8 cellular contexts compared by ENCODE assay signal in the genomic region with DNA sequence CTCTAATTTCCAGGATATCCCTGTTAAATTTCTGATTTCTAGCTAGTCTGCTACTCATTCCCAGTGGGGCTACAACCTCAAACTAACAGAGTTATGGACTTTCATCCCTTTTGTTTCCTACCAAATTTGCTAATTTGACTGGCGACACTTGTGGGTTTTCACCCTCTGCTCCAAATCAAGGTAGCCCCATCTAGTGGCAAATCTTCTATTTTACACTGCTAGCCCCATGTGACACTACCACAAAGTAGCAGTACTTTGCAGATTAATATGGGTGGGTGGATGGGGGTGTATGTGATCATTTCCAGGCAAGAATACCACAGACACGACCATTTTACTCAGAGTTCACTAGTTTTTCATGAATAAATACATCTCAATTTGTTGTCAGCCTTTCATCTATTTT.
A peak's percentile ranks its signal among the peaks of the same experiment; 100 is the strongest.
DNase-seq lines count a peak whose midpoint lies in the region; ATAC-seq and TF ChIP-seq lines count a peak whose summit lies in the region.

No MANE protein-coding gene starts in this region.

- H3K9me3 ChIP-seq in left ventricle myocardium inferior (replicated peaks) (peaks cover 8% of the 10 kb centered on the region), heart left ventricle (peaks cover 0 to 14% (median 0%) of the 10 kb centered on the region in 12 donors), gastrocnemius medialis (no peaks in the 10 kb centered on the region), tibial artery (peaks cover 0 to 11% (median 0%) of the 10 kb centered on the region in 3 donors)

- ATAC-seq in heart left ventricle (no peak), HG02610 (IDR thresholded peaks at IDR 0.05; ENCODE audit: unreplicated experiment) (peak; percentile 64), gastrocnemius medialis (no peak)

- H3K4me3 ChIP-seq in left ventricle myocardium inferior (no peak overlapping the region), heart left ventricle (no peak overlapping the region), brain microvascular endothelial cell (ENCODE audit: low read depth, low read length) (no peak overlapping the region), gastrocnemius medialis (no peak overlapping the region), tibial artery (no peak overlapping the region)

- DNase-seq in left ventricle myocardium inferior = no peak
- DNase-seq in heart left ventricle = no peak
- peak; percentile 6 to 19 for DNase-seq in NCI-H446 (lab: John Stamatoyannopoulos, UW)
- DNase-seq in brain microvascular endothelial cell = peak; percentile 9
- DNase-seq in stimulated activated CD4-positive, alpha-beta T cell treated with anti-CD3 and anti-CD28 coated beads, Interleukin-1b, Interleukin-23, amount 100 ng/mL, for 48 hours = peak; percentile 2
- no peak for DNase-seq in gastrocnemius medialis
- no peak for DNase-seq in tibial artery

- H3K27me3 ChIP-seq in left ventricle myocardium inferior (ENCODE audit: low read depth) = no peaks in the 10 kb centered on the region
- H3K27me3 ChIP-seq in heart left ventricle = no peaks in the 10 kb centered on the region
- H3K27me3 ChIP-seq in brain microvascular endothelial cell (replicated peaks) = no peaks in the 10 kb centered on the region
- H3K27me3 ChIP-seq in gastrocnemius medialis = no peaks in the 10 kb centered on the region
- H3K27me3 ChIP-seq in tibial artery = no peaks in the 10 kb centered on the region

- H3K4me1 ChIP-seq in left ventricle myocardium inferior = no peaks in the 10 kb centered on the region
- no peaks in the 10 kb centered on the region for H3K4me1 ChIP-seq in heart left ventricle
- H3K4me1 ChIP-seq in gastrocnemius medialis = no peaks in the 10 kb centered on the region
- H3K4me1 ChIP-seq in tibial artery = no peaks in the 10 kb centered on the region

- in situ Hi-C loops in brain microvascular endothelial cell (cut with HindIII; ENCODE audit: low pct_ligation_motif_present, low sequenced_read_pairs) (no loop called here), gastrocnemius medialis (cut with MboI; ENCODE audit: low sequenced_read_pairs in 4 of 4) (no loop called here)

- H3K27ac ChIP-seq in left ventricle myocardium inferior (replicated peaks) (no peak overlapping the region), heart left ventricle (no peak overlapping the region), brain microvascular endothelial cell (no peak overlapping the region), gastrocnemius medialis (no peak overlapping the region), tibial artery (no peak overlapping the region)

- peak; percentile 18 for TF ChIP-seq CTCF in left ventricle myocardium inferior (IDR thresholded peaks at IDR 0.05; ENCODE audit: borderline replicate concordance)
- peak in 3 of 12 donors; percentile 14 to 29 (median 24) for TF ChIP-seq CTCF in heart left ventricle (IDR thresholded peaks at IDR 0.05)
- peak; percentile 62 for TF ChIP-seq CTCF in brain microvascular endothelial cell (IDR thresholded peaks at IDR 0.05; ENCODE audit: low read depth, low read length, missing control alignments)
- no peak for TF ChIP-seq CTCF in gastrocnemius medialis (IDR thresholded peaks at IDR 0.05 in 4 of 5, conservative IDR thresholded peaks at IDR 0.05 in 1 of 5)
- TF ChIP-seq CTCF in tibial artery (IDR thresholded peaks at IDR 0.05) = no peak

- no peaks in the 10 kb centered on the region for H3K36me3 ChIP-seq in left ventricle myocardium inferior
- no peaks in the 10 kb centered on the region for H3K36me3 ChIP-seq in heart left ventricle
- no peaks in the 10 kb centered on the region for H3K36me3 ChIP-seq in brain microvascular endothelial cell (replicated peaks)
- H3K36me3 ChIP-seq in gastrocnemius medialis = no peaks in the 10 kb centered on the region
- no peaks in the 10 kb centered on the region for H3K36me3 ChIP-seq in tibial artery

- TF ChIP-seq POLR2A in heart left ventricle (IDR thresholded peaks at IDR 0.05) (no peak), gastrocnemius medialis (IDR thresholded peaks at IDR 0.05) (no peak)

- intact Hi-C loops in left ventricle myocardium inferior (cut with micrococcal nuclease) = no loop called here
- intact Hi-C loops in heart left ventricle (cut with DNase I) = loop anchor here in 2 of 10 donors (5.0 to 10.0 kb wide), 2 partner anchors 121 to 374 kb away; no protein-coding TSS in a partner anchor
- intact Hi-C loops in gastrocnemius medialis (cut with DNase I; ENCODE audit: low total_unique reads) = no loop called here
- intact Hi-C loops in tibial artery (cut with DNase I; ENCODE audit: low total_unique reads) = no loop called here

- 7 to 27% (median 15%) methylated on average over 2 of the region's 2 CpGs for WGBS in heart left ventricle, 4 donors

Comparison
In these comparisons a context has a peak if more than half of its experiments do, and no peak if none do; other contexts are left out.
1. DNase-seq: peak in NCI-H446 (2 of 2), brain microvascular endothelial cell (single experiment) and stimulated activated CD4-positive, alpha-beta T cell treated with anti-CD3 and anti-CD28 coated beads, Interleukin-1b, Interleukin-23, amount 100 ng/mL, for 48 hours (single experiment); none in left ventricle myocardium inferior (single experiment), heart left ventricle (0 of 5), gastrocnemius medialis (0 of 2) and tibial artery (0 of 2).
2. CTCF ChIP-seq: peak in left ventricle myocardium inferior (single experiment) and brain microvascular endothelial cell (single experiment); none in gastrocnemius medialis (0 of 5) and tibial artery (0 of 2).